In the genomic region with DNA sequence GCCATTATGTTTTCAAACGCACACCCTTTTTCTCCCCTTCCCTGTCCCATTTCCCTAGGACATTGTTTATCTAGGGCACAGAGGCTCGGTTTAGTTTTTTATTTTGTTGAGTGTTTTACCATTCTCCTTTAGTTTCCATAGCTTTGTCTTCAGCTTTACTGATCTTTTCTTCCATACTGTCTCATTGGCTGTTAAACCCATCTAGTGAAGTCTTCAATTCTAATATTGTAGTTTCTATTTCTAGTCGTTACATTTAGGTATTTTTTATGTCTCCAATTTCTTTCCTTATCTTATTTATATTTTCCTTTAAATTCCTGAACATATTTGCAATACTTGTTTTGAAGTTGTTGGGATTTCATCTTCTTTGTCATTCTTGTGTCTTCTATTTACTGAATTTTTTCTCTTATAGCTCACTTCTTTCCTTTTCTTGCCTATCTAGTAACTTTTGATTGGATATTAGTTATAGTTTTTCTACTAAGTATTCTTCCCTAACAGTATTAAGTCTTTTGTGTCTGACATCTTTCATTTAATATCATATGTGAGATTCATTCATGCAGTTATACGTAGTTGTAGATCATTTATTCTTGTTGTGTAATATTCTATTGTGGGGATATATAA, we compare ENCODE assay signal across 17 cellular contexts. TPM values are rescaled to one million over a fixed set of nuclear protein-coding genes. Genes with fewer than 3 reads are reported as not detected.
A peak's percentile ranks its signal among the peaks of the same experiment; 100 is the strongest.
DNase-seq lines count a peak whose midpoint lies in the region; ATAC-seq and TF ChIP-seq lines count a peak whose summit lies in the region.
"Had no signal": no experiment of that assay in that cellular context is flagged by ENCODE, and none has a peak within 500 bp of the region (broad histone marks: within the 10 kb centered on the region; RNA-seq: fewer than 3 reads in every experiment).

No MANE protein-coding gene starts in this region.

- DNase-seq in activated CD4-positive, alpha-beta T cell treated with anti-CD3 and anti-CD28 coated beads, Interleukin-2, amount 10 ng/mL, durations not matched to agents 7 days and 5 days = no peak
- DNase-seq in activated CD4-positive, alpha-beta T cell treated with anti-CD3 and anti-CD28 coated beads, Interleukin-2, amount 50 U/mL, for 4 hours = no peak
- DNase-seq in activated CD8-positive, alpha-beta T cell treated with anti-CD3 and anti-CD28 coated beads for 36 hours = no peak
- DNase-seq in esophagus squamous epithelium (lab: John Stamatoyannopoulos, UW) = no peak
- DNase-seq in suprapubic skin (ENCODE audit: low spot score in 2 of 2) = no peak
- DNase-seq in NCI-H1092 (lab: John Stamatoyannopoulos, UW) = no peak
- DNase-seq in medulla oblongata (ENCODE audit: extremely low spot score) = no peak
- DNase-seq in stimulated activated effector memory CD8-positive, alpha-beta T cell treated with anti-CD3 and anti-CD28 coated beads, Interleukin-12 subunit alpha, Interleukin-12 subunit beta, amount 100 ng/mL, for 72 hours (ENCODE audit: low spot score in 2 of 2) = no peak
- DNase-seq: DMS 273 treated with DMSO at 0.1 percent for 48 hours; effector CD4-positive, alpha-beta T cell; KG1; NCI-H146; NCI-H526; T1000; testis had no signal

- H3K4me3 ChIP-seq in esophagus squamous epithelium (no peak overlapping the region), suprapubic skin (no peak overlapping the region)
- H3K4me3 ChIP-seq: neural progenitor cell, testis had no signal

- POLR2A ChIA-PET in activated CD4-positive, alpha-beta T cell treated with anti-CD3 and anti-CD28 coated beads, Interleukin-2, amount 10 ng/mL, durations not matched to agents 7 days and 5 days (lab: Charles Lee) = no interaction called here
- POLR2A ChIA-PET in activated CD8-positive, alpha-beta T cell treated with anti-CD3 and anti-CD28 coated beads for 36 hours (lab: Charles Lee) = interaction anchor here (0.6 to 10.2 kb wide), 9 partner anchors 10 to 89 kb away, joined by 3 to 113 read pairs (median 4); no protein-coding TSS in a partner anchor

- peaks cover 98% of the 10 kb centered on the region for H3K4me1 Mint-ChIP-seq in activated CD4-positive, alpha-beta T cell treated with anti-CD3 and anti-CD28 coated beads, Interleukin-2, amount 10 ng/mL, durations not matched to agents 7 days and 5 days
- H3K4me1 Mint-ChIP-seq in activated CD8-positive, alpha-beta T cell treated with anti-CD3 and anti-CD28 coated beads for 36 hours (ENCODE audit: low read depth) = peaks cover 94% of the 10 kb centered on the region
- peaks cover 91% of the 10 kb centered on the region for H3K4me1 Mint-ChIP-seq in stimulated activated effector memory CD8-positive, alpha-beta T cell treated with anti-CD3 and anti-CD28 coated beads, Interleukin-12 subunit alpha, Interleukin-12 subunit beta, amount 100 ng/mL, for 72 hours

- peaks cover 87% of the 10 kb centered on the region for H3K36me3 Mint-ChIP-seq in activated CD4-positive, alpha-beta T cell treated with anti-CD3 and anti-CD28 coated beads, Interleukin-2, amount 10 ng/mL, durations not matched to agents 7 days and 5 days (ENCODE audit: low read depth)
- H3K36me3 Mint-ChIP-seq in activated CD8-positive, alpha-beta T cell treated with anti-CD3 and anti-CD28 coated beads for 36 hours (ENCODE audit: low read depth) = peaks cover 61% of the 10 kb centered on the region
- H3K36me3 Mint-ChIP-seq in stimulated activated effector memory CD8-positive, alpha-beta T cell treated with anti-CD3 and anti-CD28 coated beads, Interleukin-12 subunit alpha, Interleukin-12 subunit beta, amount 100 ng/mL, for 72 hours = peaks cover 44% of the 10 kb centered on the region

- H3K27me3 ChIP-seq in esophagus squamous epithelium (no peaks in the 10 kb centered on the region), suprapubic skin (no peaks in the 10 kb centered on the region)
- H3K27me3 ChIP-seq: neural progenitor cell, testis had no signal

- peaks cover 65 to 100% (median 93%) of the 10 kb centered on the region in 3 donors for H3K4me1 ChIP-seq in esophagus squamous epithelium
- H3K4me1 ChIP-seq in suprapubic skin = peaks cover 100% of the 10 kb centered on the region

- no peak for TF ChIP-seq POLR2A in esophagus squamous epithelium (IDR thresholded peaks at IDR 0.05)
- no peak for TF ChIP-seq POLR2A in suprapubic skin (IDR thresholded peaks at IDR 0.05)

- H3K36me3 ChIP-seq in esophagus squamous epithelium (peaks cover 0 to 32% (median 3%) of the 10 kb centered on the region in 3 donors), suprapubic skin (peaks cover 5% of the 10 kb centered on the region)
- H3K36me3 ChIP-seq: neural progenitor cell had no signal

- WGBS in esophagus squamous epithelium, 2 donors = 76 to 83% methylated on average over 4 of the region's 4 CpGs
- WGBS in suprapubic skin = 91% methylated on average over 4 of the region's 4 CpGs

- CTCF ChIA-PET in activated CD4-positive, alpha-beta T cell treated with anti-CD3 and anti-CD28 coated beads, Interleukin-2, amount 10 ng/mL, durations not matched to agents 7 days and 5 days (lab: Charles Lee) = interaction anchor here (0.7 to 6.4 kb wide), 5 partner anchors 9 to 37 kb away, joined by 3 to 58 read pairs (median 3); no protein-coding TSS in a partner anchor
- CTCF ChIA-PET in activated CD8-positive, alpha-beta T cell treated with anti-CD3 and anti-CD28 coated beads for 36 hours (lab: Charles Lee) = interaction anchor here (1.1 to 23.2 kb wide), 5 partner anchors 8 to 37 kb away, joined by 3 to 1114 read pairs (median 11); a partner anchor contains a TSS

- TF ChIP-seq CTCF in activated CD8-positive, alpha-beta T cell treated with anti-CD3 and anti-CD28 coated beads for 36 hours (IDR thresholded peaks at IDR 0.05) = no peak
- TF ChIP-seq CTCF in esophagus squamous epithelium (IDR thresholded peaks at IDR 0.05) (peak in 1 of 6 experiments; percentile 1), suprapubic skin (IDR thresholded peaks at IDR 0.05) (no peak)

- H3K27ac Mint-ChIP-seq in activated CD4-positive, alpha-beta T cell treated with anti-CD3 and anti-CD28 coated beads, Interleukin-2, amount 10 ng/mL, durations not matched to agents 7 days and 5 days = peak overlapping the region; percentile 89
- peak overlapping the region; percentile 90 for H3K27ac Mint-ChIP-seq in activated CD8-positive, alpha-beta T cell treated with anti-CD3 and anti-CD28 coated beads for 36 hours
- no peak overlapping the region for H3K27ac Mint-ChIP-seq in stimulated activated effector memory CD8-positive, alpha-beta T cell treated with anti-CD3 and anti-CD28 coated beads, Interleukin-12 subunit alpha, Interleukin-12 subunit beta, amount 100 ng/mL, for 72 hours
- H3K27ac Mint-ChIP-seq: neural progenitor cell had no signal

- no peaks in the 10 kb centered on the region for H3K27me3 Mint-ChIP-seq in activated CD4-positive, alpha-beta T cell treated with anti-CD3 and anti-CD28 coated beads, Interleukin-2, amount 10 ng/mL, durations not matched to agents 7 days and 5 days
- no peaks in the 10 kb centered on the region for H3K27me3 Mint-ChIP-seq in activated CD8-positive, alpha-beta T cell treated with anti-CD3 and anti-CD28 coated beads for 36 hours

- TF ChIP-seq EP300 in suprapubic skin (IDR thresholded peaks at IDR 0.05) = no peak

- no peak for ATAC-seq in activated CD8-positive, alpha-beta T cell treated with anti-CD3 and anti-CD28 coated beads for 36 hours
- no peak for ATAC-seq in stimulated activated effector memory CD8-positive, alpha-beta T cell treated with anti-CD3 and anti-CD28 coated beads, Interleukin-12 subunit alpha, Interleukin-12 subunit beta, amount 100 ng/mL, for 72 hours

- intact Hi-C loops in activated CD8-positive, alpha-beta T cell treated with anti-CD3 and anti-CD28 coated beads for 36 hours (cut with micrococcal nuclease) = no loop called here
- intact Hi-C loops in esophagus squamous epithelium (cut with DNase I) = no loop called here

- H3K9me3 Mint-ChIP-seq in activated CD4-positive, alpha-beta T cell treated with anti-CD3 and anti-CD28 coated beads, Interleukin-2, amount 10 ng/mL, durations not matched to agents 7 days and 5 days = peaks cover 5% of the 10 kb centered on the region
- H3K9me3 Mint-ChIP-seq in activated CD8-positive, alpha-beta T cell treated with anti-CD3 and anti-CD28 coated beads for 36 hours = peaks cover 9% of the 10 kb centered on the region
- peaks cover 5% of the 10 kb centered on the region for H3K9me3 Mint-ChIP-seq in stimulated activated effector memory CD8-positive, alpha-beta T cell treated with anti-CD3 and anti-CD28 coated beads, Interleukin-12 subunit alpha, Interleukin-12 subunit beta, amount 100 ng/mL, for 72 hours

- H3K27ac ChIP-seq in esophagus squamous epithelium (peak overlapping the region; percentile 83 to 97 (median 90)), suprapubic skin (peak overlapping the region; percentile 87)
- H3K27ac ChIP-seq: neural progenitor cell had no signal

- H3K4me3 Mint-ChIP-seq in activated CD4-positive, alpha-beta T cell treated with anti-CD3 and anti-CD28 coated beads, Interleukin-2, amount 10 ng/mL, durations not matched to agents 7 days and 5 days = peak overlapping the region; percentile 2
- H3K4me3 Mint-ChIP-seq in activated CD8-positive, alpha-beta T cell treated with anti-CD3 and anti-CD28 coated beads for 36 hours = no peak overlapping the region
- no peak overlapping the region for H3K4me3 Mint-ChIP-seq in stimulated activated effector memory CD8-positive, alpha-beta T cell treated with anti-CD3 and anti-CD28 coated beads, Interleukin-12 subunit alpha, Interleukin-12 subunit beta, amount 100 ng/mL, for 72 hours
- H3K4me3 Mint-ChIP-seq: neural progenitor cell had no signal

- H3K9me3 ChIP-seq in esophagus squamous epithelium = no peaks in the 10 kb centered on the region
- no peaks in the 10 kb centered on the region for H3K9me3 ChIP-seq in suprapubic skin
- H3K9me3 ChIP-seq: testis had no signal

RNA-seq across cellular contexts. Expression of a gene that starts 41.0 kb away (rescaled TPM):
- total RNA-seq in activated CD4-positive, alpha-beta T cell treated with anti-CD3 and anti-CD28 coated beads, Interleukin-2, amount 10 ng/mL, durations not matched to agents 7 days and 5 days = under 1 TPM; 0.07 to 0.10 TPM
- total RNA-seq in activated CD8-positive, alpha-beta T cell treated with anti-CD3 and anti-CD28 coated beads for 36 hours = under 1 TPM; 0.11 to 0.20 TPM
- under 1 TPM in 1 of 4 donors, not detected in 3; 0.13 TPM for total RNA-seq in esophagus squamous epithelium
- total RNA-seq in suprapubic skin = under 1 TPM in 2 of 4 donors, not detected in 2; 0.18 to 0.23 TPM
- total RNA-seq: RPMI7951 had no signal

RNA-seq across cellular contexts. Expression of a gene that starts 42.6 kb away (rescaled TPM):
- total RNA-seq in activated CD4-positive, alpha-beta T cell treated with anti-CD3 and anti-CD28 coated beads, Interleukin-2, amount 10 ng/mL, durations not matched to agents 7 days and 5 days = 100 to 1,000 TPM; 127 to 143 TPM
- 10 to 100 TPM; 43.9 to 45.5 TPM for total RNA-seq in activated CD8-positive, alpha-beta T cell treated with anti-CD3 and anti-CD28 coated beads for 36 hours
- total RNA-seq in esophagus squamous epithelium (100 to 1,000 TPM in 2 of 4 donors, 10 to 100 TPM in 2; 66.4 to 118 (median 89.8) TPM), suprapubic skin (100 to 1,000 TPM in 3 of 4 donors, 10 to 100 TPM in 1; 99.7 to 145 (median 122) TPM)
